ENCODE assay signal across 19 cellular contexts in the genomic region with DNA sequence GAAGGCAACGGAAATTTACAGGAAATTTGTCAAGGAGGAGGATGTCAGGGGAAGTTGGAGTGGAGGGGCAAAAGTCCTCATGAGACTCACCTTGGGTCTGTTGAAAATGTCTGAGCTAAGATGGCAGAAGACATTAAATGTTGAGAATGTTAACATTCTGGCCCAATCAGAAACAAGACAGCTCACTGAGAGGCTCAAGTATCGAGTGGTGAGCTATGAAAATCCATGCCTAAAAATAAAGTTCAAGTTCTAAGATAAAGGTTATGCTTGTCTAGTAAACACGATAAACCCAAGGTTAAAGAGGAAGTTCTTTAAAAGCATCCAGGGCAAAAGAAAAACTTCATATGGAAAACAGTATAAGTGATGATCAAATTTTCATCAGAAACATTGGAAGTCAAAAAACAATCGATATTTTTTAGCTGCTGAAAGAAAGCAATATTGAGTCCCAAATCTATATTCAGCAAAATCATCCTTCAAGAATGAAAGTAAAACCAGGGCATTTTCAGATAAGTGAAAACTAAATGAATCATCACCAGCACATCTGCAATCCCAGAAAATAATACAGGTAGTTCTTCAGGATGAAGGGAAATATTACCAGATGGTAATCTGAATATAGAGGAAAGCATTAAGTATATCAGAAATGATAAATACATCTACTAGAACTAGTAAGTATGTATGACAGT.
"Had no signal": no experiment of that assay in that cellular context is flagged by ENCODE, and none has a peak within 500 bp of the region (broad histone marks: within the 10 kb centered on the region; RNA-seq: fewer than 3 reads in every experiment).

No MANE protein-coding gene starts in this region.

- H3K27me3 ChIP-seq: stomach had no signal

- ATAC-seq: activated CD8-positive, alpha-beta memory T cell treated with anti-CD3 and anti-CD28 coated beads, Interleukin-2, amount 10 ng/mL, durations not matched to agents 7 days and 5 days; left ventricle myocardium superior; mucosa of descending colon; right cardiac atrium had no signal

- H3K4me3 ChIP-seq: mucosa of descending colon, prostate gland, stomach had no signal

- H3K27me3 Mint-ChIP-seq: activated B cell treated with CpG ODN at 0.5 μM for 24 hours; activated CD4-positive, alpha-beta memory T cell treated with anti-CD3 and anti-CD28 coated beads, Interleukin-2, amount 10 ng/mL, durations not matched to agents 7 days and 5 days; activated CD8-positive, alpha-beta memory T cell treated with anti-CD3 and anti-CD28 coated beads, Interleukin-2, amount 10 ng/mL, durations not matched to agents 7 days and 5 days; activated naive CD8-positive, alpha-beta T cell treated with anti-CD3 and anti-CD28 coated beads, Interleukin-2, amount 10 ng/mL, durations not matched to agents 7 days and 5 days; naive B cell; type B pancreatic cell had no signal

- H3K27ac Mint-ChIP-seq: activated B cell treated with CpG ODN at 0.5 μM for 24 hours; activated CD4-positive, alpha-beta memory T cell treated with anti-CD3 and anti-CD28 coated beads, Interleukin-2, amount 10 ng/mL, durations not matched to agents 7 days and 5 days; activated CD8-positive, alpha-beta memory T cell treated with anti-CD3 and anti-CD28 coated beads, Interleukin-2, amount 10 ng/mL, durations not matched to agents 7 days and 5 days; activated naive CD8-positive, alpha-beta T cell treated with anti-CD3 and anti-CD28 coated beads, Interleukin-2, amount 10 ng/mL, durations not matched to agents 7 days and 5 days; naive B cell; type B pancreatic cell had no signal

- H3K27ac ChIP-seq: prostate gland, stomach had no signal

- H3K9me3 ChIP-seq: mucosa of descending colon, prostate gland, stomach had no signal

- H3K36me3 ChIP-seq: prostate gland, stomach had no signal

- DNase-seq: activated B cell treated with CpG ODN at 0.5 μM for 24 hours; activated CD4-positive, alpha-beta memory T cell treated with anti-CD3 and anti-CD28 coated beads, Interleukin-2, amount 10 ng/mL, durations not matched to agents 7 days and 5 days; activated CD4-positive, alpha-beta T cell treated with anti-CD3 and anti-CD28 coated beads for 4 hours; activated CD8-positive, alpha-beta memory T cell treated with anti-CD3 and anti-CD28 coated beads, Interleukin-2, amount 10 ng/mL, durations not matched to agents 7 days and 5 days; activated naive CD4-positive, alpha-beta T cell treated with Interleukin-2 at 50 U/mL for 16 hours; activated naive CD8-positive, alpha-beta T cell treated with anti-CD3 and anti-CD28 coated beads, Interleukin-2, amount 10 ng/mL, durations not matched to agents 7 days and 5 days; amygdala; dermis blood vessel endothelial cell; effector memory CD4-positive, alpha-beta T cell; left ventricle myocardium superior; mesenchymal stem cell; mucosa of descending colon; naive B cell; right cardiac atrium; stimulated activated CD4-positive, alpha-beta T cell treated with anti-CD3 and anti-CD28 coated beads, Interleukin-2, amount 100 ng/mL, for 24 hours; stomach had no signal

- H3K9me3 Mint-ChIP-seq: activated naive CD8-positive, alpha-beta T cell treated with anti-CD3 and anti-CD28 coated beads, Interleukin-2, amount 10 ng/mL, durations not matched to agents 7 days and 5 days had no signal

- H3K4me1 Mint-ChIP-seq: activated B cell treated with CpG ODN at 0.5 μM for 24 hours; activated CD4-positive, alpha-beta memory T cell treated with anti-CD3 and anti-CD28 coated beads, Interleukin-2, amount 10 ng/mL, durations not matched to agents 7 days and 5 days; activated CD8-positive, alpha-beta memory T cell treated with anti-CD3 and anti-CD28 coated beads, Interleukin-2, amount 10 ng/mL, durations not matched to agents 7 days and 5 days; activated naive CD8-positive, alpha-beta T cell treated with anti-CD3 and anti-CD28 coated beads, Interleukin-2, amount 10 ng/mL, durations not matched to agents 7 days and 5 days; naive B cell; neural crest cell had no signal

- H3K4me3 Mint-ChIP-seq: activated B cell treated with CpG ODN at 0.5 μM for 24 hours; activated CD4-positive, alpha-beta memory T cell treated with anti-CD3 and anti-CD28 coated beads, Interleukin-2, amount 10 ng/mL, durations not matched to agents 7 days and 5 days; activated CD8-positive, alpha-beta memory T cell treated with anti-CD3 and anti-CD28 coated beads, Interleukin-2, amount 10 ng/mL, durations not matched to agents 7 days and 5 days; activated naive CD8-positive, alpha-beta T cell treated with anti-CD3 and anti-CD28 coated beads, Interleukin-2, amount 10 ng/mL, durations not matched to agents 7 days and 5 days; naive B cell; neural crest cell; type B pancreatic cell had no signal
